Comparison of ENCODE assay signal across 1 cellular context in genomic region chr15:75842722-75843617, GRCh38.
TF ChIP-seq lines count a peak whose summit lies in the region.

TSS of gene UBE2Q2 (plus strand) at chr15:75843447. CDS start at chr15:75843667, 220 bp downstream.

TF ChIP-seq in HepG2, 621 proteins besides CTCF, POLR2A, EP300 and RAD21 (continued from another document and continues in another):
- peak; percentile 30; the same call in 1 of the 2 replicates for TF ChIP-seq NFAT5 (CRISPR knock-in tag; IDR thresholded peaks at IDR 0.05)
- no peak for TF ChIP-seq PHF5A (CRISPR knock-in tag; IDR thresholded peaks at IDR 0.05; ENCODE audit: low read depth, unreplicated experiment)
- TF ChIP-seq BCL6 (CRISPR knock-in tag; IDR thresholded peaks at IDR 0.05) = no peak
- TF ChIP-seq IKZF4 (CRISPR knock-in tag; IDR thresholded peaks at IDR 0.05; ENCODE audit: borderline replicate concordance, low read depth, not compliant biosample characterization) = peak; percentile 6
- 0 out of 2 replicates have a peak, but pooled peaks have one; percentile 11 for TF ChIP-seq ZNF124 (CRISPR knock-in tag; IDR thresholded peaks at IDR 0.05)
- no peak for TF ChIP-seq SCMH1 (CRISPR knock-in tag; IDR thresholded peaks at IDR 0.05; ENCODE audit: borderline replicate concordance)
- TF ChIP-seq MYC (CRISPR knock-in tag; IDR thresholded peaks at IDR 0.05; ENCODE audit: borderline replicate concordance) = peak; percentile 74
- peak; percentile 73; the same call in 1 of the 2 replicates for TF ChIP-seq ZNF678 (CRISPR knock-in tag; IDR thresholded peaks at IDR 0.05)
- 0 out of 2 replicates have a peak, but pooled peaks have one; percentile 48 for TF ChIP-seq POGK (CRISPR knock-in tag; conservative IDR thresholded peaks at IDR 0.05)
- TF ChIP-seq NFE2L2 (IDR thresholded peaks at IDR 0.05; ENCODE audit: low read length) = no peak
- TF ChIP-seq SKI (IDR thresholded peaks at IDR 0.05; ENCODE audit: partially characterized antibody) = no peak
- TF ChIP-seq TBX2 (CRISPR knock-in tag; IDR thresholded peaks at IDR 0.05; ENCODE audit: borderline replicate concordance) = 0 out of 2 replicates have a peak, but pooled peaks have one; percentile 25
- no peak for TF ChIP-seq RBAK (CRISPR knock-in tag; IDR thresholded peaks at IDR 0.05)
- TF ChIP-seq GATAD2A (CRISPR knock-in tag; IDR thresholded peaks at IDR 0.05) = no peak
- TF ChIP-seq ZSCAN31 (CRISPR knock-in tag; IDR thresholded peaks at IDR 0.05; ENCODE audit: low read depth) = 0 out of 2 replicates have a peak, but pooled peaks have one; percentile 46
- TF ChIP-seq TAF1 (CRISPR knock-in tag; IDR thresholded peaks at IDR 0.05) = peak; percentile 22
- TF ChIP-seq SRSF1 (optimal IDR thresholded peaks at IDR 0.05; ENCODE audit: low read depth, low read length) = no peak
- no peak; the same call in 1 of the 2 replicates for TF ChIP-seq ZNF609 (CRISPR knock-in tag; IDR thresholded peaks at IDR 0.05; ENCODE audit: borderline replicate concordance)
- TF ChIP-seq PRMT3 (CRISPR knock-in tag; IDR thresholded peaks at IDR 0.05; ENCODE audit: borderline replicate concordance, low read depth) = peak; percentile 5; the same call in 1 of the 2 replicates
- TF ChIP-seq SMAD3 (CRISPR knock-in tag; IDR thresholded peaks at IDR 0.05) = no peak
- TF ChIP-seq ZKSCAN1 (IDR thresholded peaks at IDR 0.05; ENCODE audit: low read length) = no peak
- TF ChIP-seq PTBP1 (IDR thresholded peaks at IDR 0.05; ENCODE audit: low read depth, low read length, poor library complexity, severe bottlenecking) = no peak
- 0 out of 2 replicates have a peak, but pooled peaks have one; percentile 28 for TF ChIP-seq ZNF225 (CRISPR knock-in tag; IDR thresholded peaks at IDR 0.05)
- TF ChIP-seq ATRX (CRISPR knock-in tag; IDR thresholded peaks at IDR 0.05; ENCODE audit: borderline replicate concordance) = no peak
- peak; percentile 70; the same call in 1 of the 2 replicates for TF ChIP-seq KDM5B (CRISPR knock-in tag; IDR thresholded peaks at IDR 0.05; ENCODE audit: borderline replicate concordance)
- 0 out of 2 replicates have a peak, but pooled peaks have one; percentile 28 for TF ChIP-seq ISX (CRISPR knock-in tag; conservative IDR thresholded peaks at IDR 0.05)
- TF ChIP-seq MTA1 (CRISPR knock-in tag; IDR thresholded peaks at IDR 0.05; ENCODE audit: borderline replicate concordance) = peak; percentile 64; the same call in 1 of the 2 replicates
- TF ChIP-seq DRAP1 (CRISPR knock-in tag; IDR thresholded peaks at IDR 0.05) = peak; percentile 58
- TF ChIP-seq ZNF362 (CRISPR knock-in tag; IDR thresholded peaks at IDR 0.05; ENCODE audit: borderline replicate concordance) = no peak
- no peak for TF ChIP-seq ZNF550 (CRISPR knock-in tag; IDR thresholded peaks at IDR 0.05; ENCODE audit: borderline replicate concordance)
- TF ChIP-seq EED (CRISPR knock-in tag; IDR thresholded peaks at IDR 0.05) = no peak; the same call in 1 of the 2 replicates
- TF ChIP-seq ZNF230 (CRISPR knock-in tag; IDR thresholded peaks at IDR 0.05) = peak; percentile 54; the same call in 1 of the 2 replicates
- TF ChIP-seq GMEB1 (CRISPR knock-in tag; IDR thresholded peaks at IDR 0.05; ENCODE audit: borderline replicate concordance) = 0 out of 2 replicates have a peak, but pooled peaks have one; percentile 34
- TF ChIP-seq ONECUT2 (CRISPR knock-in tag; IDR thresholded peaks at IDR 0.05) = no peak
- peak; percentile 35; the same call in 1 of the 2 replicates for TF ChIP-seq ZNF747 (CRISPR knock-in tag; IDR thresholded peaks at IDR 0.05; ENCODE audit: borderline replicate concordance)
- TF ChIP-seq ZNF253 (CRISPR knock-in tag; IDR thresholded peaks at IDR 0.05; ENCODE audit: borderline replicate concordance) = 0 out of 2 replicates have a peak, but pooled peaks have one; percentile 47
- no peak for TF ChIP-seq RFX1 (IDR thresholded peaks at IDR 0.05)
- TF ChIP-seq ZNF335 (CRISPR knock-in tag; IDR thresholded peaks at IDR 0.05) = no peak
- no peak for TF ChIP-seq ZNF570 (CRISPR knock-in tag; IDR thresholded peaks at IDR 0.05; ENCODE audit: borderline replicate concordance)
- peak; percentile 75; the same call in 1 of the 2 replicates for TF ChIP-seq ZNF772 (CRISPR knock-in tag; IDR thresholded peaks at IDR 0.05)
- 0 out of 2 replicates have a peak, but pooled peaks have one; percentile 82 for TF ChIP-seq THAP7 (CRISPR knock-in tag; IDR thresholded peaks at IDR 0.05)
- peak; percentile 61 for TF ChIP-seq RNF2 (conservative IDR thresholded peaks at IDR 0.05; ENCODE audit: low read depth)
- no peak for TF ChIP-seq ZNF431 (CRISPR knock-in tag; IDR thresholded peaks at IDR 0.05; ENCODE audit: borderline replicate concordance, low read depth)
- TF ChIP-seq SMAD1 (CRISPR knock-in tag; IDR thresholded peaks at IDR 0.05; ENCODE audit: borderline replicate concordance, low read depth) = no peak
- TF ChIP-seq RBM39 (IDR thresholded peaks at IDR 0.05; ENCODE audit: low read depth, low read length, poor library complexity, severe bottlenecking) = no peak
- TF ChIP-seq TMF1 (CRISPR knock-in tag; IDR thresholded peaks at IDR 0.05; ENCODE audit: low read depth) = peak; percentile 62; the same call in 1 of the 2 replicates
- TF ChIP-seq AHR (CRISPR knock-in tag; IDR thresholded peaks at IDR 0.05) = no peak
- TF ChIP-seq YY1 (IDR thresholded peaks at IDR 0.05; ENCODE audit: insufficient read depth, insufficient replicate concordance, low read depth, low read length) = peak; percentile 68
